14 cellular contexts compared by ENCODE assay signal in genomic region chr14:88473791-88474190, GRCh38.
"Had no signal": no experiment of that assay in that cellular context is flagged by ENCODE, and none has a peak within 500 bp of the region (broad histone marks: within the 10 kb centered on the region; RNA-seq: fewer than 3 reads in every experiment).

No MANE protein-coding gene starts in this region.

- H3K27ac Mint-ChIP-seq: brain; dendritic cell treated with granulocyte-macrophage colony-stimulating factor and Interleukin-4, amounts not matched to agents 40 ng/mL and 50 ng/mL, for 4 days; naive thymus-derived CD8-positive, alpha-beta T cell had no signal

- H3K36me3 Mint-ChIP-seq: naive thymus-derived CD8-positive, alpha-beta T cell had no signal

- H3K9me3 ChIP-seq: adrenal gland, neutrophil, suprapubic skin had no signal

- DNase-seq: activated CD4-positive, alpha-beta T cell treated with anti-CD3 and anti-CD28 coated beads, Interleukin-2, amount 50 U/mL, for 1 hour; activated naive CD4-positive, alpha-beta T cell treated with anti-CD3 and anti-CD28 coated beads, Interleukin-2, amount 50 U/mL, for 16 hours; activated T-cell treated with anti-CD3 and anti-CD28 coated beads, Interleukin-2, amount 50 U/mL, for 1 hour; naive thymus-derived CD8-positive, alpha-beta T cell; posterior cingulate gyrus; right cardiac atrium; stimulated activated CD4-positive, alpha-beta T cell treated with anti-CD3 and anti-CD28 coated beads, Interleukin-12 subunit alpha, Interleukin-12 subunit beta, amount 100 ng/mL, for 4 hours; stimulated activated naive CD4-positive, alpha-beta T cell treated with Interleukin-2 at 50 U/mL for 16 hours; T-helper 2 cell had no signal

- H3K4me1 Mint-ChIP-seq: brain; naive thymus-derived CD8-positive, alpha-beta T cell had no signal

- H3K4me3 ChIP-seq: adrenal gland, suprapubic skin had no signal

- H3K27ac ChIP-seq: neutrophil, suprapubic skin had no signal

- H3K36me3 ChIP-seq: neutrophil had no signal

- H3K4me3 Mint-ChIP-seq: brain; dendritic cell treated with granulocyte-macrophage colony-stimulating factor and Interleukin-4, amounts not matched to agents 40 ng/mL and 50 ng/mL, for 4 days; naive thymus-derived CD8-positive, alpha-beta T cell had no signal

- H3K27me3 ChIP-seq: adrenal gland, neutrophil, suprapubic skin had no signal

- H3K9me3 Mint-ChIP-seq: brain; dendritic cell treated with granulocyte-macrophage colony-stimulating factor and Interleukin-4, amounts not matched to agents 40 ng/mL and 50 ng/mL, for 4 days; naive thymus-derived CD8-positive, alpha-beta T cell had no signal

- ATAC-seq: naive thymus-derived CD8-positive, alpha-beta T cell; right cardiac atrium had no signal

- H3K27me3 Mint-ChIP-seq: brain; dendritic cell treated with granulocyte-macrophage colony-stimulating factor and Interleukin-4, amounts not matched to agents 40 ng/mL and 50 ng/mL, for 4 days; naive thymus-derived CD8-positive, alpha-beta T cell had no signal
